In the genomic region with DNA sequence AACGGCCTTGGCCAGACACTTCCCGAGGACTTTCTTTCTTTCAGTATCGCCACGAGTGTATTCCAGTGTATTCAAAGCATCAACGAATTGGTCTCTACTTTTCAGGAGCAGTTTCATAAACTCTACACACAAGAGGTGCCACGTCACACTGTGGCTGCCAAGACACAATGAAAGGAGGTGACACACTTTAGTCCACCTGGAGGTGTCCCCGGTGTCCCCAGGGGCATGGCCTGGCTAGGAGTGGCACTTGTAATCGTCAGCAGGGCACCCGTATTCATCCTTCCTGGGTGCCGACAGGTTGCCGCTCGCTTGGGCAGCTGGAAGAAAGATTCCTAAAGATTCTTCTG, we compare ENCODE assay signal across 15 cellular contexts. TPM values are rescaled to one million over a fixed set of nuclear protein-coding genes. Genes with fewer than 3 reads are reported as not detected.
DNase-seq lines count a peak whose midpoint lies in the region; TF ChIP-seq lines count a peak whose summit lies in the region.
"Had no signal": no experiment of that assay in that cellular context is flagged by ENCODE, and none has a peak within 500 bp of the region (broad histone marks: within the 10 kb centered on the region; RNA-seq: fewer than 3 reads in every experiment).

No MANE protein-coding gene starts in this region.

- peaks cover 65% of the 10 kb centered on the region for H3K79me2 ChIP-seq in mammary epithelial cell (ENCODE audit: insufficient read depth, low read length)

- CTCF ChIA-PET in mammary epithelial cell (lab: Charles Lee; ENCODE audit: low non-redundant PET) (no interaction called here), GM10248 (lab: Yijun Ruan, JAX) (no interaction called here)
- CTCF ChIA-PET in activated naive CD4-positive, alpha-beta T cell treated with anti-CD3 and anti-CD28 coated beads, Interleukin-2, amount 10 ng/mL, durations not matched to agents 7 days and 5 days (lab: Charles Lee), result no interaction called here

- no peak for DNase-seq in HFF-Myc (ENCODE audit: extremely low read depth, low read depth)
- no peak for DNase-seq in mammary epithelial cell
- DNase-seq in mesothelial cell of epicardium (ENCODE audit: low spot score in 2 of 2, unreplicated experiment in 2 of 2), result no peak
- peak; percentile 61 for DNase-seq in stomach
- no peak for DNase-seq in activated CD4-positive, alpha-beta T cell treated with anti-CD3 and anti-CD28 coated beads, Interleukin-2, amount 10 ng/mL, durations not matched to agents 24 days and 14 days
- no peak for DNase-seq in activated naive CD4-positive, alpha-beta T cell treated with anti-CD3 and anti-CD28 coated beads, Interleukin-2, amount 10 ng/mL, durations not matched to agents 7 days and 5 days
- DNase-seq in GM10248 (ENCODE audit: extremely low spot score), result no peak
- no peak for DNase-seq in ureter (ENCODE audit: low spot score)
- DNase-seq: activated CD4-positive, alpha-beta T cell treated with anti-CD3 and anti-CD28 coated beads, Interleukin-2, amount 50 U/mL, for 1 hour; DMS 273 treated with DMSO at 0.1 percent for 48 hours; NCI-H345; stimulated activated CD4-positive, alpha-beta T cell treated with anti-CD3 and anti-CD28 coated beads, Interleukin-12 subunit alpha, Interleukin-12 subunit beta, amount 100 ng/mL, for 4 hours; stimulated activated naive CD4-positive, alpha-beta T cell treated with Interleukin-2 at 50 U/mL for 16 hours had no signal

- intact Hi-C loops in mammary epithelial cell (cut with micrococcal nuclease) (no loop called here), stomach (cut with DNase I; ENCODE audit: low total_unique reads) (no loop called here)
- intact Hi-C loops in activated CD4-positive, alpha-beta T cell treated with anti-CD3 and anti-CD28 coated beads, Interleukin-2, amount 10 ng/mL, durations not matched to agents 24 days and 14 days (cut with micrococcal nuclease), result no loop called here

- TF ChIP-seq CTCF in HFF-Myc (IDR thresholded peaks at IDR 0.05; ENCODE audit: low read depth, low read length, missing control alignments) (no peak), mammary epithelial cell (conservative IDR thresholded peaks at IDR 0.05 in 1 of 2, IDR thresholded peaks at IDR 0.05 in 1 of 2; ENCODE audit: extremely low read depth in 1 of 2, insufficient read depth in 1 of 2, low read depth in 1 of 2, low read length in 2 of 2) (no peak), mesothelial cell of epicardium (IDR thresholded peaks at IDR 0.05; ENCODE audit: unreplicated experiment) (no peak), stomach (IDR thresholded peaks at IDR 0.05) (no peak), GM10248 (IDR thresholded peaks at IDR 0.05; ENCODE audit: control extremely low read depth, extremely low read depth, low read depth, missing control alignments) (no peak)

- peaks cover 92% of the 10 kb centered on the region for H3K4me1 Mint-ChIP-seq in mesothelial cell of epicardium
- H3K4me1 Mint-ChIP-seq in activated CD4-positive, alpha-beta T cell treated with anti-CD3 and anti-CD28 coated beads, Interleukin-2, amount 10 ng/mL, durations not matched to agents 24 days and 14 days, result peaks cover 4% of the 10 kb centered on the region
- peaks cover 6% of the 10 kb centered on the region for H3K4me1 Mint-ChIP-seq in activated naive CD4-positive, alpha-beta T cell treated with anti-CD3 and anti-CD28 coated beads, Interleukin-2, amount 10 ng/mL, durations not matched to agents 7 days and 5 days

- H3K4me1 ChIP-seq in mammary epithelial cell (ENCODE audit: insufficient read depth, low read length) (peaks cover 59% of the 10 kb centered on the region), stomach (peaks cover 84 to 96% (median 91%) of the 10 kb centered on the region in 4 donors)

- no peaks in the 10 kb centered on the region for H3K9me3 Mint-ChIP-seq in mesothelial cell of epicardium
- H3K9me3 Mint-ChIP-seq in activated CD4-positive, alpha-beta T cell treated with anti-CD3 and anti-CD28 coated beads, Interleukin-2, amount 10 ng/mL, durations not matched to agents 24 days and 14 days, result no peaks in the 10 kb centered on the region
- no peaks in the 10 kb centered on the region for H3K9me3 Mint-ChIP-seq in activated naive CD4-positive, alpha-beta T cell treated with anti-CD3 and anti-CD28 coated beads, Interleukin-2, amount 10 ng/mL, durations not matched to agents 7 days and 5 days

- H3K27ac Mint-ChIP-seq in mesothelial cell of epicardium, result peak overlapping the region; percentile 97
- no peak overlapping the region for H3K27ac Mint-ChIP-seq in activated CD4-positive, alpha-beta T cell treated with anti-CD3 and anti-CD28 coated beads, Interleukin-2, amount 10 ng/mL, durations not matched to agents 24 days and 14 days
- H3K27ac Mint-ChIP-seq in activated naive CD4-positive, alpha-beta T cell treated with anti-CD3 and anti-CD28 coated beads, Interleukin-2, amount 10 ng/mL, durations not matched to agents 7 days and 5 days, result no peak overlapping the region
- H3K27ac Mint-ChIP-seq: activated naive CD8-positive, alpha-beta T cell had no signal

- peak overlapping the region; percentile 19 for H3K4me3 ChIP-seq in HFF-Myc (replicated peaks; ENCODE audit: low read depth, low read length)
- H3K4me3 ChIP-seq in mammary epithelial cell (replicated peaks in 1 of 3; ENCODE audit: insufficient read depth in 1 of 3, low read depth in 2 of 3, low read length in 3 of 3), result no peak overlapping the region
- H3K4me3 ChIP-seq in stomach, result peak overlapping the region in 1 of 4 donors; percentile 5

- H3K36me3 ChIP-seq in mammary epithelial cell (ENCODE audit: insufficient read depth, low read length) (no peaks in the 10 kb centered on the region), stomach (no peaks in the 10 kb centered on the region)

- 40% methylated on average over 12 of the region's 12 CpGs for WGBS in mammary epithelial cell (ENCODE audit: low coverage, missing lambda C conversion rate)
- WGBS in stomach, 5 donors, result 12 to 28% (median 17%) methylated on average over 12 of the region's 12 CpGs

- in situ Hi-C loops in mammary epithelial cell (cut with MboI; ENCODE audit: low sequenced_read_pairs in 2 of 2), result loop anchor here in 1 of 2 donors (25.0 kb wide), 1 partner anchor 235 kb away; no protein-coding TSS in a partner anchor

- H3K9me3 ChIP-seq in mammary epithelial cell (replicated peaks; ENCODE audit: insufficient read depth, low read length) (no peaks in the 10 kb centered on the region), stomach (no peaks in the 10 kb centered on the region)

- dilution Hi-C loops in mammary epithelial cell (cut with HindIII; ENCODE audit: low sequenced_read_pairs), result no loop called here

- POLR2A ChIA-PET in GM10248 (lab: Yijun Ruan, JAX), result no interaction called here

- H3K27me3 ChIP-seq in mammary epithelial cell (ENCODE audit: insufficient read depth, low read length) (no peaks in the 10 kb centered on the region), stomach (peaks cover 0 to 11% (median 6%) of the 10 kb centered on the region in 3 donors)

- TF ChIP-seq POLR2A in stomach (IDR thresholded peaks at IDR 0.05), result no peak

- H3K27ac ChIP-seq in mammary epithelial cell (ENCODE audit: insufficient read depth, low read depth, low read length), result no peak overlapping the region
- peak overlapping the region; percentile 79 to 95 (median 91) for H3K27ac ChIP-seq in stomach
- H3K27ac ChIP-seq: KMS-11 had no signal

- no peaks in the 10 kb centered on the region for H3K27me3 Mint-ChIP-seq in mesothelial cell of epicardium (ENCODE audit: low read depth)
- peaks cover 22% of the 10 kb centered on the region for H3K27me3 Mint-ChIP-seq in activated CD4-positive, alpha-beta T cell treated with anti-CD3 and anti-CD28 coated beads, Interleukin-2, amount 10 ng/mL, durations not matched to agents 24 days and 14 days
- H3K27me3 Mint-ChIP-seq in activated naive CD4-positive, alpha-beta T cell treated with anti-CD3 and anti-CD28 coated beads, Interleukin-2, amount 10 ng/mL, durations not matched to agents 7 days and 5 days, result peaks cover 45% of the 10 kb centered on the region

- H2AFZ ChIP-seq in mammary epithelial cell (ENCODE audit: low read depth, low read length), result no peak overlapping the region

- peaks cover 4% of the 10 kb centered on the region for H3K36me3 Mint-ChIP-seq in mesothelial cell of epicardium
- no peaks in the 10 kb centered on the region for H3K36me3 Mint-ChIP-seq in activated CD4-positive, alpha-beta T cell treated with anti-CD3 and anti-CD28 coated beads, Interleukin-2, amount 10 ng/mL, durations not matched to agents 24 days and 14 days (ENCODE audit: low read depth)
- H3K36me3 Mint-ChIP-seq in activated naive CD4-positive, alpha-beta T cell treated with anti-CD3 and anti-CD28 coated beads, Interleukin-2, amount 10 ng/mL, durations not matched to agents 7 days and 5 days, result no peaks in the 10 kb centered on the region
- H3K36me3 Mint-ChIP-seq: activated naive CD8-positive, alpha-beta T cell had no signal

- BruUV-seq in mammary epithelial cell (replicated peaks; lab: Mats Ljungman, UMichigan), result no TSS peak

- TF ChIP-seq EP300 in stomach (IDR thresholded peaks at IDR 0.05), result no peak

- H4K20me1 ChIP-seq in mammary epithelial cell (ENCODE audit: insufficient read depth, low read length), result no peaks in the 10 kb centered on the region

- peak overlapping the region; percentile 40 for H3K4me3 Mint-ChIP-seq in mesothelial cell of epicardium
- H3K4me3 Mint-ChIP-seq in activated CD4-positive, alpha-beta T cell treated with anti-CD3 and anti-CD28 coated beads, Interleukin-2, amount 10 ng/mL, durations not matched to agents 24 days and 14 days, result no peak overlapping the region
- no peak overlapping the region for H3K4me3 Mint-ChIP-seq in activated naive CD4-positive, alpha-beta T cell treated with anti-CD3 and anti-CD28 coated beads, Interleukin-2, amount 10 ng/mL, durations not matched to agents 7 days and 5 days
- H3K4me3 Mint-ChIP-seq: activated naive CD8-positive, alpha-beta T cell had no signal

- H3K4me2 ChIP-seq in mammary epithelial cell (ENCODE audit: insufficient read depth, low read depth, low read length), result peak overlapping the region; percentile 25
- H3K4me2 ChIP-seq: KMS-11 had no signal

- H3K9ac ChIP-seq in mammary epithelial cell (ENCODE audit: insufficient read depth, low read length), result no peak overlapping the region
- H3K9ac ChIP-seq: KMS-11 had no signal

RNA-seq across cellular contexts. Expression of a gene that starts 5.0 kb away (rescaled TPM):
- total RNA-seq in mammary epithelial cell (10 to 100 TPM; 15.0 to 43.5 TPM), mesothelial cell of epicardium (427 to 461 TPM (median 452 TPM) in 3 replicates), stomach (100 to 1,000 TPM in 1 of 5 donors, 10 to 100 TPM in 4; 30.1 to 105 (median 86.9) TPM), ureter (48.7 TPM)
- polyA plus RNA-seq in mammary epithelial cell (12.9 TPM), stomach (10 to 100 TPM in 2 of 3 donors, 1 to 10 TPM in 1; 10.0 to 40.6 (median 25.8) TPM)
- polyA minus RNA-seq in mammary epithelial cell, result 27.8 TPM
- total RNA-seq in activated CD4-positive, alpha-beta T cell treated with anti-CD3 and anti-CD28 coated beads, Interleukin-2, amount 10 ng/mL, durations not matched to agents 24 days and 14 days, result 4.7 and 5.7 TPM in 2 replicates
